ENCODE assay signal across 1 cellular context in the genomic region with DNA sequence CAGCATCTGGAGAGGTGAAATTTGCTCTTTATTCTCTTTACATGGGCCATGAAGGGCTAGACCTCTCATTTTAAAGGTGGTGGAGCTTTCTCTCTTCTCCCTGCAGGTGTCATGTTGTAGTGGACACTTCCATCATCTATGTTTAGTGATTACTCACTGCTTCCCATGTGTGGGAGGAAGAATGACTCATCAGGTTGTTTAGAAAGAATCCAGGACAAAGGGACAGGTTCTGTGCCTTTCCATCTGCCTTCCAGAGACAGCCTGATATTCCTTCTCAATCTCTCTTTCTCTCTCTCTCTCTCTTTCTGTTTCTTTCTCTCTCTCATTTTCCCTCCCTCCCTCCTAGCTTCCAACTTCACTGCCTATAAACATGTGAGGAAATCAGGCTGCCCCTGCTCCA.
TF ChIP-seq lines count a peak whose summit lies in the region.

No MANE protein-coding gene starts in this region.

TF ChIP-seq in HepG2, 621 proteins besides CTCF, POLR2A, EP300 and RAD21 (continued from another document):
- TF ChIP-seq NFE2L2 (IDR thresholded peaks at IDR 0.05; ENCODE audit: low read length) (peak; percentile 79; the same call in 1 of the 2 replicates), SOX6 (IDR thresholded peaks at IDR 0.05) (no peak), SOX6 (CRISPR knock-in tag; IDR thresholded peaks at IDR 0.05) (peak; percentile 13; the same call in 1 of the 2 replicates), ELF3 (CRISPR knock-in tag; IDR thresholded peaks at IDR 0.05) (0 out of 2 replicates have a peak, but pooled peaks have one; percentile 39), ZNF329 (CRISPR knock-in tag; IDR thresholded peaks at IDR 0.05; ENCODE audit: low read depth) (no peak), JUND (CRISPR knock-in tag; IDR thresholded peaks at IDR 0.05) (peak; percentile 70; the same call in 1 of the 2 replicates), PPARG (CRISPR knock-in tag; conservative IDR thresholded peaks at IDR 0.05) (peak; percentile 88), FOSL1 (CRISPR knock-in tag; IDR thresholded peaks at IDR 0.05; ENCODE audit: borderline replicate concordance) (peak; percentile 50), ATF7 (IDR thresholded peaks at IDR 0.05) (peak; percentile 17; the same call in 1 of the 2 replicates), ATF7 (CRISPR knock-in tag; IDR thresholded peaks at IDR 0.05) (no peak), U2AF1 (optimal IDR thresholded peaks at IDR 0.05; ENCODE audit: low read depth, low read length) (no peak), KLF12 (CRISPR knock-in tag; IDR thresholded peaks at IDR 0.05; ENCODE audit: borderline replicate concordance) (no peak)
- TF ChIP-seq, protein P1, sequence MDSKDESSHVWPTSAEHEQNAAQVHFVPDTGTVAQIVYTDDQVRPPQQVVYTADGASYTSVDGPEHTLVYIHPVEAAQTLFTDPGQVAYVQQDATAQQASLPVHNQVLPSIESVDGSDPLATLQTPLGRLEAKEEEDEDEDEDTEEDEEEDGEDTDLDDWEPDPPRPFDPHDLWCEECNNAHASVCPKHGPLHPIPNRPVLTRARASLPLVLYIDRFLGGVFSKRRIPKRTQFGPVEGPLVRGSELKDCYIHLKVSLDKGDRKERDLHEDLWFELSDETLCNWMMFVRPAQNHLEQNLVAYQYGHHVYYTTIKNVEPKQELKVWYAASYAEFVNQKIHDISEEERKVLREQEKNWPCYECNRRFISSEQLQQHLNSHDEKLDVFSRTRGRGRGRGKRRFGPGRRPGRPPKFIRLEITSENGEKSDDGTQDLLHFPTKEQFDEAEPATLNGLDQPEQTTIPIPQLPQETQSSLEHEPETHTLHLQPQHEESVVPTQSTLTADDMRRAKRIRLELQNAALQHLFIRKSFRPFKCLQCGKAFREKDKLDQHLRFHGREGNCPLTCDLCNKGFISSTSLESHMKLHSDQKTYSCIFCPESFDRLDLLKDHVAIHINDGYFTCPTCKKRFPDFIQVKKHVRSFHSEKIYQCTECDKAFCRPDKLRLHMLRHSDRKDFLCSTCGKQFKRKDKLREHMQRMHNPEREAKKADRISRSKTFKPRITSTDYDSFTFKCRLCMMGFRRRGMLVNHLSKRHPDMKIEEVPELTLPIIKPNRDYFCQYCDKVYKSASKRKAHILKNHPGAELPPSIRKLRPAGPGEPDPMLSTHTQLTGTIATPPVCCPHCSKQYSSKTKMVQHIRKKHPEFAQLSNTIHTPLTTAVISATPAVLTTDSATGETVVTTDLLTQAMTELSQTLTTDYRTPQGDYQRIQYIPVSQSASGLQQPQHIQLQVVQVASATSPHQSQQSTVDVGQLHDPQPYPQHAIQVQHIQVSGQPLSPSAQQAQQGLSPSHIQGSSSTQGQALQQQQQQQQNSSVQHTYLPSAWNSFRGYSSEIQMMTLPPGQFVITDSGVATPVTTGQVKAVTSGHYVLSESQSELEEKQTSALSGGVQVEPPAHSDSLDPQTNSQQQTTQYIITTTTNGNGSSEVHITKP (CRISPR knock-in tag; IDR thresholded peaks at IDR 0.05; ENCODE audit: low read depth): 0 out of 2 replicates have a peak, but pooled peaks have one; percentile 48
TF ChIP-seq in HepG2: peak in this region for 19.
